8 cellular contexts compared by ENCODE assay signal in genomic region chr5:54310433-54311177, GRCh38. TPM values are rescaled to one million over a fixed set of nuclear protein-coding genes. Genes with fewer than 3 reads are reported as not detected.
A peak's percentile ranks its signal among the peaks of the same experiment; 100 is the strongest.
DNase-seq lines count a peak whose midpoint lies in the region; ATAC-seq and TF ChIP-seq lines count a peak whose summit lies in the region.

Gene ARL15, minus strand, starts transcription at chr5:54310573.

- H3K27me3 ChIP-seq in left ventricle myocardium inferior (ENCODE audit: low read depth) = no peaks in the 10 kb centered on the region

- H3K36me3 ChIP-seq in left ventricle myocardium inferior = no peaks in the 10 kb centered on the region

- intact Hi-C loops in T-helper 1 cell treated with Interleukin-12 subunit alpha and Interleukin-12 subunit beta and Interleukin-4 antibody, amounts not matched to agents 30 ng/mL and 1 ng/mL, for 36 hours (cut with micrococcal nuclease) = loop anchor here (1.0 to 10.0 kb wide), 21 partner anchors 68 to 1363 kb away; partner anchors contain the start of genes CDC20B, DHX29, GZMA and MOCS2
- intact Hi-C loops in left ventricle myocardium inferior (cut with micrococcal nuclease) = loop anchor here (5.0 kb wide), 1 partner anchor 107 kb away; no protein-coding TSS in a partner anchor

- H3K27me3 Mint-ChIP-seq in progenitor cell of endocrine pancreas = no peaks in the 10 kb centered on the region

- no peaks in the 10 kb centered on the region for H3K9me3 Mint-ChIP-seq in progenitor cell of endocrine pancreas (ENCODE audit: low read depth)

- peak within 1 kb of the TSS; percentile 91 for H3K4me3 ChIP-seq in left ventricle myocardium inferior

- peak within 1 kb of the TSS; percentile 97 for H3K27ac Mint-ChIP-seq in progenitor cell of endocrine pancreas

- no peaks in the 10 kb centered on the region for H3K36me3 Mint-ChIP-seq in progenitor cell of endocrine pancreas (ENCODE audit: insufficient read depth)

- peak; percentile 98 for DNase-seq in GM13976 (ENCODE audit: low spot score)
- peak; percentile 94 for DNase-seq in NCI-H146 treated with DMSO at 0.1 percent for 48 hours (lab: John Stamatoyannopoulos, UW; ENCODE audit: unreplicated experiment)
- DNase-seq in amniotic stem cell (lab: John Stamatoyannopoulos, UW) = peak; percentile 95
- DNase-seq in left ventricle myocardium inferior = peak; percentile 99
- DNase-seq in progenitor cell of endocrine pancreas (ENCODE audit: low spot score, unreplicated experiment) = peak; percentile 97
- DNase-seq in ureter (ENCODE audit: low spot score) = peak; percentile 99

- ATAC-seq in HG02870 (IDR thresholded peaks at IDR 0.05; ENCODE audit: unreplicated experiment) = peak; percentile 93

- H3K9me3 ChIP-seq in left ventricle myocardium inferior (replicated peaks) = no peaks in the 10 kb centered on the region

- TF ChIP-seq CTCF in GM13976 (IDR thresholded peaks at IDR 0.05; ENCODE audit: borderline replicate concordance, control extremely low read depth, extremely low read depth, insufficient read depth, missing control alignments) (no peak), left ventricle myocardium inferior (IDR thresholded peaks at IDR 0.05; ENCODE audit: borderline replicate concordance) (no peak), progenitor cell of endocrine pancreas (IDR thresholded peaks at IDR 0.05; ENCODE audit: unreplicated experiment) (no peak)

- H3K4me1 Mint-ChIP-seq in progenitor cell of endocrine pancreas (ENCODE audit: low read depth) = peaks cover 43% of the 10 kb centered on the region

- peak within 1 kb of the TSS; percentile 95 for H3K4me3 Mint-ChIP-seq in progenitor cell of endocrine pancreas (ENCODE audit: low read depth)

- H3K27ac ChIP-seq in left ventricle myocardium inferior (replicated peaks) = peak within 1 kb of the TSS; percentile 91

- peaks cover 48% of the 10 kb centered on the region for H3K4me1 ChIP-seq in left ventricle myocardium inferior

- in situ Hi-C loops in GM13976 (cut with MboI; ENCODE audit: low sequenced_read_pairs, unreplicated experiment) = no loop called here

RNA-seq across cellular contexts. Expression of gene ARL15, which starts in this region (rescaled TPM):
- total RNA-seq in T-helper 1 cell treated with Interleukin-12 subunit alpha and Interleukin-12 subunit beta and Interleukin-4 antibody, amounts not matched to agents 30 ng/mL and 1 ng/mL, for 36 hours = 13.1 and 14.4 TPM in 2 replicates
- total RNA-seq in left ventricle myocardium inferior = 18.2 TPM
- 28.9 and 30.0 TPM in 2 replicates for total RNA-seq in progenitor cell of endocrine pancreas
- 48.0 TPM for total RNA-seq in ureter

Comparison
In these comparisons a context has a peak if more than half of its experiments do, and no peak if none do; other contexts are left out.
1. Peak in every context shown above with its lines: DNase-seq, ATAC-seq, H3K4me3 ChIP-seq and H3K27ac ChIP-seq.